ENCODE assay signal across 32 cellular contexts in the genomic region with DNA sequence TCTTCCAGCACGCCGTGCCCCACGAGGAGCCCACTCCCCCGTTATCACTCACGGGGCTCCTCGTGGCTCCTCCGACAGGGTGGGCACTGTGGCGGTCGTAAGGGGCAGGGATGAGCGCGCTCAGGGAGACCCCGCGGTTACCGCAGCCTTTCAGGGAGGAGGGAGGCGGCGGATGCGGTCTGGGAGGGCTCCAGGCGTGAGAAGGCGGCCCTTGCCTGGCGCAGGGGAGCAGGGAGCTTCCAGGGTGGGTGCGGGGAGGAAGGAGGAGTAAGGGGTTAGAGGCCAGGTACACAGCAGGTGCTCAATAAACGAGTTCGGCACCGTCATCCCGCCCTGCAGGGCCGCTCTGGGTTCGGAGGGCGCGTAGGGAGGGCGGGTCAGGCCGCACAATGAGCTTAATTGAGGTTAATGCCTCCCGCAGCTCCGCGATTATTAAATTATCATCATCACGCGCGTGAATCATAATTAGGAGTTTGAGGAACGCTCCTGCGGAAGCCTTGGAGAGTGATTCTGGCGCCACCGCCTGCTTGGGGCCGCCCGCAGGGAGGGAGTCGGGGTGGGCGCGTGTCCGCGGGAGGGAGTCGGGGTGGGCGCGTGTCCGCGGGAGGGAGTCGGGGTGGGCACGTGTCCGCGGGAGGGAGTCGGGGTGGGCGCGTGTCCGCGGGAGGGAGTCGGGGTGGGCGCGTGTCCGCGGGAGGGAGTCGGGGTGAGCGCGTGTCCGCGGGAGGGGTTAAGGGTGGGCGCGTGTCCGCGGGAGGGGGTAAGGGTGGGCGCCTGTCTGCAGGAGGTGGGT. TPM values are rescaled to one million over a fixed set of nuclear protein-coding genes. Genes with fewer than 3 reads are reported as not detected.
DNase-seq lines count a peak whose midpoint lies in the region; ATAC-seq and FAIRE-seq lines count a peak whose summit lies in the region.
"Had no signal": no experiment of that assay in that cellular context is flagged by ENCODE, and none has a peak within 500 bp of the region (broad histone marks: within the 10 kb centered on the region; RNA-seq: fewer than 3 reads in every experiment).

No MANE protein-coding gene starts in this region.

- H3K9ac ChIP-seq in HUES48 (ENCODE audit: low read depth, low read length): no peak overlapping the region
- H3K9ac ChIP-seq: BLaER1 had no signal

- no peak overlapping the region for H3K4me3 Mint-ChIP-seq in activated T-cell treated with anti-CD3 and anti-CD28 coated beads, Interleukin-2, amount 50 U/mL, for 4 hours
- H3K4me3 Mint-ChIP-seq: activated T-cell treated with anti-CD3 and anti-CD28 coated beads, Interleukin-2, amount 50 U/mL, for 72 hours; T-helper 2 cell treated with Interferon-gamma antibody and Interleukin-4, amounts not matched to agents 5 μg/mL and 100 μg/mL, for 36 hours had no signal

- H3K36me3 Mint-ChIP-seq in activated T-cell treated with anti-CD3 and anti-CD28 coated beads, Interleukin-2, amount 50 U/mL, for 4 hours (ENCODE audit: insufficient read depth): no peaks in the 10 kb centered on the region
- H3K36me3 Mint-ChIP-seq: activated naive CD4-positive, alpha-beta T cell treated with anti-CD3 and anti-CD28 coated beads, Interleukin-2, amount 50 U/mL, for 72 hours had no signal

- H3K4me3 ChIP-seq in HUES48 (ENCODE audit: low read depth, low read length): 0 out of 2 replicates have a peak overlapping the region, but pooled peaks have one; percentile 5
- H3K4me3 ChIP-seq: BLaER1, SK-N-MC, spleen, transverse colon had no signal

- H3K27me3 ChIP-seq in HUES48 (ENCODE audit: control insufficient read depth, insufficient read depth, low read length): peaks cover 58% of the 10 kb centered on the region

- H3K4me1 ChIP-seq in HUES48 (ENCODE audit: control insufficient read depth, insufficient read depth, low read length): no peaks in the 10 kb centered on the region
- H3K4me1 ChIP-seq: BLaER1, Caco-2, transverse colon had no signal

- no peaks in the 10 kb centered on the region for H3K9me3 ChIP-seq in HUES48 (ENCODE audit: control insufficient read depth, insufficient read depth, low read length)
- H3K9me3 ChIP-seq: Caco-2, transverse colon had no signal

- no peak overlapping the region for H3K27ac ChIP-seq in HUES48 (ENCODE audit: low read depth, low read length)
- H3K27ac ChIP-seq: BLaER1, SK-N-MC, spleen, transverse colon, WERI-Rb-1 had no signal

- DNase-seq in activated T-cell treated with anti-CD3 and anti-CD28 coated beads, Interleukin-2, amount 50 U/mL, for 4 hours: peak; percentile 3
- DNase-seq in activated T-cell treated with anti-CD3 and anti-CD28 coated beads for 4 hours (no peak), iPS-NIHi11 (ENCODE audit: low spot score) (peak; percentile 11), urothelium cell line (ENCODE audit: low spot score) (peak; percentile 1), NCI-H1436 treated with DMSO at 0.1 percent for 48 hours (lab: John Stamatoyannopoulos, UW) (no peak), H4 (ENCODE audit: low spot score) (no peak)
- DNase-seq: activated T-cell treated with anti-CD3 and anti-CD28 coated beads, Interleukin-2, amount 50 U/mL, for 72 hours; Caco-2; cerebellar nuclear complex; effector CD8-positive, alpha-beta T cell; GOT3; hypothalamus; NCI-H1417; NCI-H510A treated with DMSO at 0.1 percent for 48 hours; nucleus accumbens; retina; spleen; stimulated activated CD4-positive, alpha-beta T cell treated with anti-CD3 and anti-CD28 coated beads, Interleukin-4, amount 100 ng/mL, for 24 hours; stimulated activated naive CD8-positive, alpha-beta T cell treated with anti-CD3 and anti-CD28 coated beads, Interleukin-15, amount 100 ng/mL, for 72 hours; transverse colon; WERI-Rb-1 had no signal

- peaks cover 71% of the 10 kb centered on the region for H3K27me3 Mint-ChIP-seq in activated T-cell treated with anti-CD3 and anti-CD28 coated beads, Interleukin-2, amount 50 U/mL, for 4 hours (ENCODE audit: low read depth)

- no peak for FAIRE-seq in urothelium cell line (lab: Jason Lieb, UNC)
- FAIRE-seq: frontal cortex, keratinocyte had no signal

- no peak for ATAC-seq in activated T-cell treated with anti-CD3 and anti-CD28 coated beads, Interleukin-2, amount 50 U/mL, for 4 hours
- no peak for ATAC-seq in GM21367 (IDR thresholded peaks at IDR 0.05; ENCODE audit: unreplicated experiment)
- ATAC-seq: activated naive CD4-positive, alpha-beta T cell treated with anti-CD3 and anti-CD28 coated beads, Interleukin-2, amount 50 U/mL, for 72 hours; activated T-cell treated with anti-CD3 and anti-CD28 coated beads, Interleukin-2, amount 50 U/mL, for 72 hours; stimulated activated naive CD8-positive, alpha-beta T cell treated with anti-CD3 and anti-CD28 coated beads, Interleukin-15, amount 100 ng/mL, for 72 hours had no signal

- H3K4me1 Mint-ChIP-seq in activated T-cell treated with anti-CD3 and anti-CD28 coated beads, Interleukin-2, amount 50 U/mL, for 4 hours (ENCODE audit: low read depth): peaks cover 4% of the 10 kb centered on the region

- no peaks in the 10 kb centered on the region for H3K36me3 ChIP-seq in HUES48 (ENCODE audit: control insufficient read depth, insufficient read depth, low read length)
- H3K36me3 ChIP-seq: BLaER1, spleen, transverse colon, WERI-Rb-1 had no signal

- H3K9me3 Mint-ChIP-seq in activated T-cell treated with anti-CD3 and anti-CD28 coated beads, Interleukin-2, amount 50 U/mL, for 4 hours: no peaks in the 10 kb centered on the region
- H3K9me3 Mint-ChIP-seq: activated naive CD4-positive, alpha-beta T cell treated with anti-CD3 and anti-CD28 coated beads, Interleukin-2, amount 50 U/mL, for 72 hours; activated T-cell treated with anti-CD3 and anti-CD28 coated beads, Interleukin-2, amount 50 U/mL, for 72 hours; stimulated activated naive CD8-positive, alpha-beta T cell treated with anti-CD3 and anti-CD28 coated beads, Interleukin-15, amount 100 ng/mL, for 72 hours; T-helper 2 cell treated with Interferon-gamma antibody and Interleukin-4, amounts not matched to agents 5 μg/mL and 100 μg/mL, for 36 hours had no signal

RNA-seq across cellular contexts. Expression of a gene that starts 7.6 kb away (rescaled TPM):
- not detected for total RNA-seq in activated T-cell treated with anti-CD3 and anti-CD28 coated beads, Interleukin-2, amount 50 U/mL, for 4 hours
- total RNA-seq in H4 (2014; rRNA removed; shearing (Covaris generic)): not detected in 2 replicates
- total RNA-seq: activated naive CD4-positive, alpha-beta T cell treated with anti-CD3 and anti-CD28 coated beads, Interleukin-2, amount 50 U/mL, for 72 hours; activated T-cell treated with anti-CD3 and anti-CD28 coated beads, Interleukin-2, amount 50 U/mL, for 72 hours; Caco-2; frontal cortex; lung microvascular endothelial cell; MCF 10A; myocyte; spleen; transverse colon had no signal

Comparison
In these comparisons a context has a peak if more than half of its experiments do, and no peak if none do; other contexts are left out.
1. DNase-seq: peak in activated T-cell treated with anti-CD3 and anti-CD28 coated beads, Interleukin-2, amount 50 U/mL, for 4 hours (single experiment), iPS-NIHi11 (single experiment) and urothelium cell line (single experiment); none in activated T-cell treated with anti-CD3 and anti-CD28 coated beads for 4 hours (single experiment), NCI-H1436 treated with DMSO at 0.1 percent for 48 hours (single experiment) and H4 (single experiment).